21 cellular contexts compared by ENCODE assay signal in the genomic region with DNA sequence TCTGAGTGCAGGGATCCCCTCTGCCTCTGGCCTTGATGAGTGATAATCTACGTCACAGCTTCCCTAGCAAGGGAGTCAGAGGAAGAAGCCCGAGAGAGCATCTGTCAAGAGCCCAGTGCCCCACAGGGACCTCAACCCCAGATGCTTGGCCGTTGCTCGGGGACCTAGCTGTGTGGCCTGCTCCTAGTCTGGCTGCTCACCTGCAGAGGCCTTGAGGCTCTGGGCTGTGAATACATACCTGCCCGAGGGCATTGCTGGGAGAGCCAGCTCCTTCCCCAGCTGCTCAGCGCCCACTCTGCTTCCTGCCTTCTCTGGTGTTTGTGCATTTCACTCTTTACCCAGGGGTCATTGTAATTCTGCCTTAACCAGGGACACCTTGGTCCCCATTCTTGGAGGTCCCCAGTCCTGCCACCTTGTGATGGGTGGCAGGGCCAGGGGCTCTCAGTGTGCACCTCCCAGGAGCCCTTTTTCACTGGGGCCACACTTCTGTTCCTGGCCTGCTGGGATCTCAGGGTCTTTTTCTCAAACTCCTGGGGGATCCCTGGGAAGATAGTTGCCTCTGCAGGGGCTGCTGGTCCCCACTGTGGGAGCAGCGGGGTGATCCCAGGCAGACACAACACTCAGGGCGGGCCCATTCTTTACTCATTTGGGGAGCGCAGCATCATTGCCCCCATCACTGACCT. TPM values are rescaled to one million over a fixed set of nuclear protein-coding genes. Genes with fewer than 3 reads are reported as not detected.
DNase-seq lines count a peak whose midpoint lies in the region; ATAC-seq and TF ChIP-seq lines count a peak whose summit lies in the region.
"Had no signal": no experiment of that assay in that cellular context is flagged by ENCODE, and none has a peak within 500 bp of the region (broad histone marks: within the 10 kb centered on the region; RNA-seq: fewer than 3 reads in every experiment).

No MANE protein-coding gene starts in this region.

- H3K9ac ChIP-seq in BLaER1 treated with 17β-estradiol and CSF1 and Interleukin-3, amounts not matched to agents 10 nM and 100 nM, result peak overlapping the region in 6 of 11 experiments; percentile 1 to 50 (median 26); a peak in 6 of 22 replicates
- no peak overlapping the region for H3K9ac ChIP-seq in DND-41 (ENCODE audit: low read depth, low read length)
- no peak overlapping the region for H3K9ac ChIP-seq in neural progenitor cell

- peaks cover 48 to 53% of the 10 kb centered on the region in 2 donors for H3K4me1 Mint-ChIP-seq in effector memory CD8-positive, alpha-beta T cell (ENCODE audit: low read depth in 2 of 2)
- peaks cover 49% of the 10 kb centered on the region for H3K4me1 Mint-ChIP-seq in neural progenitor cell

- H3K79me2 ChIP-seq in DND-41 (ENCODE audit: insufficient read depth, low read length), result peaks cover 95% of the 10 kb centered on the region
- peaks cover 52% of the 10 kb centered on the region for H3K79me2 ChIP-seq in neural progenitor cell (ENCODE audit: low read depth)

- H3F3A ChIP-seq in neural progenitor cell (ENCODE audit: low read depth), result no peaks in the 10 kb centered on the region

- H4K20me1 ChIP-seq in BLaER1 treated with 17β-estradiol and CSF1 and Interleukin-3, amounts not matched to agents 10 nM and 100 nM, result peaks cover 94 to 100% (median 99%) of the 10 kb centered on the region in 11 experiments
- H4K20me1 ChIP-seq in DND-41 (ENCODE audit: insufficient read depth, low read length), result peaks cover 86% of the 10 kb centered on the region
- H4K20me1 ChIP-seq in neural progenitor cell (ENCODE audit: low read depth), result peaks cover 73% of the 10 kb centered on the region

- peaks cover 0 to 6% (median 0%) of the 10 kb centered on the region in 11 experiments; a peak in 1 of 22 replicates for H3K36me3 ChIP-seq in BLaER1 treated with 17β-estradiol and CSF1 and Interleukin-3, amounts not matched to agents 10 nM and 100 nM
- H3K36me3 ChIP-seq in DND-41 (ENCODE audit: insufficient read depth, low read length), result no peaks in the 10 kb centered on the region
- H3K36me3 ChIP-seq in neural progenitor cell, result no peaks in the 10 kb centered on the region
- H3K36me3 ChIP-seq: SJSA1 had no signal

- H2AFZ ChIP-seq in DND-41 (ENCODE audit: low read depth, low read length) (no peak overlapping the region), neural progenitor cell (replicated peaks) (no peak overlapping the region)

- no peaks in the 10 kb centered on the region for H3K9me3 ChIP-seq in BLaER1 treated with 17β-estradiol and CSF1 and Interleukin-3, amounts not matched to agents 10 nM and 100 nM (replicated peaks in 1 of 11)
- no peaks in the 10 kb centered on the region for H3K9me3 ChIP-seq in DND-41 (ENCODE audit: insufficient read depth, low read length, severe bottlenecking)
- no peaks in the 10 kb centered on the region for H3K9me3 ChIP-seq in neural progenitor cell (ENCODE audit: low read depth)
- H3K9me3 ChIP-seq: SJSA1 had no signal

- H3K4me1 ChIP-seq in BLaER1 treated with 17β-estradiol and CSF1 and Interleukin-3, amounts not matched to agents 10 nM and 100 nM, result peaks cover 56 to 85% (median 82%) of the 10 kb centered on the region in 10 experiments
- H3K4me1 ChIP-seq in DND-41 (ENCODE audit: insufficient read depth, low read length) (no peaks in the 10 kb centered on the region), neural progenitor cell (peaks cover 13% of the 10 kb centered on the region)
- H3K4me1 ChIP-seq: SJSA1 had no signal

- H3K27me3 Mint-ChIP-seq in effector memory CD8-positive, alpha-beta T cell, result no peaks in the 10 kb centered on the region
- H3K27me3 Mint-ChIP-seq in neural progenitor cell (ENCODE audit: insufficient read depth, low read depth), result no peaks in the 10 kb centered on the region
- H3K27me3 Mint-ChIP-seq: progenitor cell of endocrine pancreas had no signal

- DNase-seq in DND-41 (peak; percentile 1), neural progenitor cell (ENCODE audit: low spot score) (no peak), globus pallidus (ENCODE audit: low spot score) (no peak)
- no peak for DNase-seq in effector memory CD8-positive, alpha-beta T cell
- no peak for DNase-seq in stimulated activated CD4-positive, alpha-beta T cell treated with anti-CD3 and anti-CD28 coated beads, Interleukin-4, amount 100 ng/mL, for 24 hours
- DNase-seq: activated CD4-positive, CD25-positive, alpha-beta regulatory T cell treated with anti-CD3 and anti-CD28 coated beads, Interleukin-2, amount 50 U/mL, for 72 hours; activated naive CD4-positive, alpha-beta T cell; foreskin melanocyte; GDM1; KG1; NCI-H1048; NCI-H748 treated with DMSO at 0.1 percent for 48 hours; OCI-M1; small intestine; stimulated activated CD4-positive, alpha-beta T cell treated with anti-CD3 and anti-CD28 coated beads, Interleukin-4, amount 100 ng/mL, for 4 hours; T1000 had no signal

- no peak overlapping the region for H3K4me3 ChIP-seq in BLaER1 treated with 17β-estradiol and CSF1 and Interleukin-3, amounts not matched to agents 10 nM and 100 nM
- no peak overlapping the region for H3K4me3 ChIP-seq in DND-41 (ENCODE audit: low read depth in 1 of 2, low read length in 2 of 2)
- H3K4me3 ChIP-seq in neural progenitor cell, result no peak overlapping the region
- H3K4me3 ChIP-seq: SJSA1 had no signal

- H3K4me3 Mint-ChIP-seq in effector memory CD8-positive, alpha-beta T cell, result no peak overlapping the region
- H3K4me3 Mint-ChIP-seq in neural progenitor cell, result no peak overlapping the region

- no peaks in the 10 kb centered on the region for H3K27me3 ChIP-seq in BLaER1 treated with 17β-estradiol and CSF1 and Interleukin-3, amounts not matched to agents 10 nM and 100 nM
- no peaks in the 10 kb centered on the region for H3K27me3 ChIP-seq in DND-41 (ENCODE audit: insufficient read depth, low read length, poor library complexity)
- no peaks in the 10 kb centered on the region for H3K27me3 ChIP-seq in neural progenitor cell
- H3K27me3 ChIP-seq: SJSA1 had no signal

- H3K4me2 ChIP-seq in BLaER1 treated with 17β-estradiol and CSF1 and Interleukin-3, amounts not matched to agents 10 nM and 100 nM, result peak overlapping the region; percentile 46 to 78 (median 68)
- no peak overlapping the region for H3K4me2 ChIP-seq in DND-41 (ENCODE audit: insufficient read depth, low read length)
- no peak overlapping the region for H3K4me2 ChIP-seq in neural progenitor cell

- H3K9me3 Mint-ChIP-seq in effector memory CD8-positive, alpha-beta T cell, result no peaks in the 10 kb centered on the region
- H3K9me3 Mint-ChIP-seq in neural progenitor cell, result no peaks in the 10 kb centered on the region

- peaks cover 8% of the 10 kb centered on the region for H3K36me3 Mint-ChIP-seq in effector memory CD8-positive, alpha-beta T cell (ENCODE audit: insufficient read depth)
- no peaks in the 10 kb centered on the region for H3K36me3 Mint-ChIP-seq in neural progenitor cell

- peak overlapping the region in 6 of 11 experiments; percentile 16 to 47 (median 42); a peak in 10 of 22 replicates for H3K27ac ChIP-seq in BLaER1 treated with 17β-estradiol and CSF1 and Interleukin-3, amounts not matched to agents 10 nM and 100 nM
- H3K27ac ChIP-seq in DND-41 (ENCODE audit: low read length), result no peak overlapping the region
- H3K27ac ChIP-seq in neural progenitor cell, result no peak overlapping the region
- H3K27ac ChIP-seq: SJSA1 had no signal

- no peak for TF ChIP-seq CTCF in DND-41 (IDR thresholded peaks at IDR 0.05; ENCODE audit: borderline replicate concordance, extremely low read depth, low read length, poor library complexity, severe bottlenecking)
- TF ChIP-seq CTCF in neural progenitor cell (IDR thresholded peaks at IDR 0.05), result no peak

- peak overlapping the region; percentile 9 to 62 for H3K27ac Mint-ChIP-seq in effector memory CD8-positive, alpha-beta T cell
- H3K27ac Mint-ChIP-seq in neural progenitor cell, result peak overlapping the region; percentile 69
- H3K27ac Mint-ChIP-seq: progenitor cell of endocrine pancreas had no signal

- no peak for ATAC-seq in DND-41 (ENCODE audit: insufficient read depth, low read depth)
- ATAC-seq in effector memory CD8-positive, alpha-beta T cell (replicated peaks), result no peak
- no peak for ATAC-seq in GM18858 (IDR thresholded peaks at IDR 0.05; ENCODE audit: unreplicated experiment)
- no peak for ATAC-seq in GM21576 (IDR thresholded peaks at IDR 0.05; ENCODE audit: unreplicated experiment)

RNA-seq across cellular contexts. Expression of gene PHF2, which starts 15.5 kb away (rescaled TPM):
- 15.7 and 17.6 TPM in 2 replicates for total RNA-seq in neural progenitor cell (ENCODE audit: low replicate concordance)

Comparison
In these comparisons a context has a peak if more than half of its experiments do, and no peak if none do; other contexts are left out.
1. H3K27ac ChIP-seq: peak in BLaER1 treated with 17β-estradiol and CSF1 and Interleukin-3, amounts not matched to agents 10 nM and 100 nM (6 of 11); none in DND-41 (single experiment) and neural progenitor cell (single experiment).
2. H3K4me2 ChIP-seq: peak in BLaER1 treated with 17β-estradiol and CSF1 and Interleukin-3, amounts not matched to agents 10 nM and 100 nM (11 of 11); none in DND-41 (single experiment) and neural progenitor cell (single experiment).
3. H3K9ac ChIP-seq: peak in BLaER1 treated with 17β-estradiol and CSF1 and Interleukin-3, amounts not matched to agents 10 nM and 100 nM (6 of 11); none in DND-41 (single experiment) and neural progenitor cell (single experiment).